18 cellular contexts compared by ENCODE assay signal in the genomic region with DNA sequence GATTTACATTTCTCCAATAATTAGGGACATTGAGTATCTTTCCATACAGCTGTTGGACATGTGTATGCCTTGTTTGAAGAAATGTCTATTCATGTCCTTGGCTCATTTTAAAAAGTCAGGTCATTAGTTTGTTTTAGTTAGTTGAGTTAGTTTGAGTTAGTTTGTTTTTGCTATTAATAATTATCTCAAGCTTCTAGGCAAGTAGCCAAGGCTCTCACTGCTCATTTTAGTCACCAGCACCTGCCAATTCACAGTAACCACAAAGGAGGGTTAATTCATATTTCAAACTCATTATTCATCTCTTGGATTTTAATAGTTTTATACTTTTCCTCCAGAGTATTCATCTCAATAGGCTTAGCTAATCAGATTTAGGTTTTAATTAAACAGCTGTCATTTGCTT.
"Had no signal": no experiment of that assay in that cellular context is flagged by ENCODE, and none has a peak within 500 bp of the region (broad histone marks: within the 10 kb centered on the region; RNA-seq: fewer than 3 reads in every experiment).

No MANE protein-coding gene starts in this region.

- H3K4me3 ChIP-seq: adrenal gland, colonic mucosa, heart right ventricle, lower lobe of right lung, thyroid gland had no signal

- H3K27ac ChIP-seq: adrenal gland, colonic mucosa, heart right ventricle, lower lobe of right lung, thyroid gland, WERI-Rb-1 had no signal

- H3K36me3 ChIP-seq: adrenal gland, colonic mucosa, heart right ventricle, lower lobe of right lung, thyroid gland, WERI-Rb-1 had no signal

- H3K4me1 ChIP-seq: adrenal gland, colonic mucosa, heart right ventricle, lower lobe of right lung, thyroid gland had no signal

- FAIRE-seq: astrocyte, bronchial epithelial cell, keratinocyte, TTC549 had no signal

- H3K9me3 ChIP-seq: colonic mucosa, thyroid gland had no signal

- H3K27me3 ChIP-seq: adrenal gland, colonic mucosa, thyroid gland had no signal

- DNase-seq: activated CD4-positive, alpha-beta T cell treated with anti-CD3 and anti-CD28 coated beads for 1 hour; activated naive CD4-positive, alpha-beta T cell; activated T-cell treated with anti-CD3 and anti-CD28 coated beads, Interleukin-2, amount 50 U/mL, for 24 hours; adrenal gland; colonic mucosa; endodermal cell; heart right ventricle; lower lobe of right lung; naive thymus-derived CD8-positive, alpha-beta T cell; stimulated activated CD4-positive, alpha-beta T cell treated with anti-CD3 and anti-CD28 coated beads, Interleukin-4, amount 100 ng/mL, for 4 hours; stimulated activated naive CD8-positive, alpha-beta T cell treated with anti-CD3 and anti-CD28 coated beads, Interleukin-15, Interleukin-2, amounts not matched to agents 100 U/mL and 50 U/mL, for 24 hours; T-cell; thyroid gland; WERI-Rb-1 had no signal
